ENCODE assay signal across 22 cellular contexts in the genomic region with DNA sequence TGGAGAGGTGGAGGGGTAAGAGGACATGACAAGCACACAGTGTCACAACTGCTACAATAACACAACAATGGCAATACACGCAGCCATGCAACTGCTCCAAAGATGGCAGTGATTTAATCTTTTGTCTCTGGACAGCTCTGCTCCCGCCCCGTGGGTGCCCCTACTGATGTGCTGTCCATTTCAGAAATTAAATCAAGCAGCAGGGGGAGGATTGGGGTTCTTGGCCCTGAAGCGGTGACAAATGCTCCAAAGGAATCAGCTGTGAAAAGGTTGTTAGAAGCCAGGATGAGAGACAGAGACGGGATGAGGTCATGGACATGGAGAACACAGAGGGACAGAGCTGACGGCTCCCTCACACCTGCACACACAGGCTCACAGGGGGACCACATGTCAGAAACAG. TPM values are rescaled to one million over a fixed set of nuclear protein-coding genes. Genes with fewer than 3 reads are reported as not detected.
A peak's percentile ranks its signal among the peaks of the same experiment; 100 is the strongest.
DNase-seq lines count a peak whose midpoint lies in the region; ATAC-seq and TF ChIP-seq lines count a peak whose summit lies in the region.
"Had no signal": no experiment of that assay in that cellular context is flagged by ENCODE, and none has a peak within 500 bp of the region (broad histone marks: within the 10 kb centered on the region; RNA-seq: fewer than 3 reads in every experiment).

No MANE protein-coding gene starts in this region.

- H3K4me3 Mint-ChIP-seq in endodermal cell (no peak overlapping the region), neural crest cell (peak overlapping the region; percentile 33)
- no peak overlapping the region for H3K4me3 Mint-ChIP-seq in CD8-positive, alpha-beta T cell
- H3K4me3 Mint-ChIP-seq: CD8-positive, alpha-beta memory T cell had no signal

- no peak for TF ChIP-seq CTCF in WERI-Rb-1 (IDR thresholded peaks at IDR 0.05; ENCODE audit: low read depth, low read length)
- no peak for TF ChIP-seq CTCF in endodermal cell (conservative IDR thresholded peaks at IDR 0.05)
- TF ChIP-seq CTCF in neural crest cell (conservative IDR thresholded peaks at IDR 0.05) = no peak
- no peak for TF ChIP-seq CTCF in CD8-positive, alpha-beta T cell (IDR thresholded peaks at IDR 0.05)

- H3K9me3 Mint-ChIP-seq in endodermal cell (no peaks in the 10 kb centered on the region), neural crest cell (peaks cover 4% of the 10 kb centered on the region)
- no peaks in the 10 kb centered on the region for H3K9me3 Mint-ChIP-seq in CD8-positive, alpha-beta T cell

- 88 to 91% methylated on average over 5 to 6 of the region's 6 CpGs for WGBS in endodermal cell (ENCODE audit: insufficient coverage in 1 of 2, insufficient read length in 1 of 2), 2 experiments

- H3K4me1 ChIP-seq in endodermal cell (ENCODE audit: control insufficient read depth, insufficient read depth, low read length) = no peaks in the 10 kb centered on the region
- H3K4me1 ChIP-seq in CD8-positive, alpha-beta T cell (ENCODE audit: insufficient read depth, low read length) = no peaks in the 10 kb centered on the region

- POLR2A ChIA-PET in CD8-positive, alpha-beta T cell (lab: Charles Lee) = no interaction called here

- no peak overlapping the region for H3K27ac Mint-ChIP-seq in endodermal cell
- peak overlapping the region; percentile 73 for H3K27ac Mint-ChIP-seq in neural crest cell (ENCODE audit: unreplicated experiment)
- H3K27ac Mint-ChIP-seq in CD8-positive, alpha-beta T cell = no peak overlapping the region
- H3K27ac Mint-ChIP-seq: CD8-positive, alpha-beta memory T cell had no signal

- CTCF ChIA-PET in CD8-positive, alpha-beta T cell (lab: Charles Lee) = interaction anchor here (1.3 kb wide), 1 partner anchor 60 kb away, joined by 3 read pairs; no protein-coding TSS in a partner anchor

- no peaks in the 10 kb centered on the region for H3K36me3 Mint-ChIP-seq in endodermal cell (ENCODE audit: low read depth)
- peaks cover 23% of the 10 kb centered on the region for H3K36me3 Mint-ChIP-seq in neural crest cell (ENCODE audit: low read depth)
- H3K36me3 Mint-ChIP-seq in CD8-positive, alpha-beta T cell = no peaks in the 10 kb centered on the region

- H3K9me3 ChIP-seq in WERI-Rb-1 (ENCODE audit: severe bottlenecking) (no peaks in the 10 kb centered on the region), endodermal cell (ENCODE audit: control insufficient read depth, low read length) (no peaks in the 10 kb centered on the region)
- H3K9me3 ChIP-seq in CD8-positive, alpha-beta T cell (ENCODE audit: low read length) = peaks cover 2% of the 10 kb centered on the region

- intact Hi-C loops in CD8-positive, alpha-beta T cell (cut with DNase I, micrococcal nuclease) = no loop called here

- H3K4me3 ChIP-seq in WERI-Rb-1 (ENCODE audit: low read depth, low read length) (no peak overlapping the region), endodermal cell (ENCODE audit: low read length) (no peak overlapping the region)
- no peak overlapping the region for H3K4me3 ChIP-seq in CD8-positive, alpha-beta T cell (ENCODE audit: low read depth, low read length)

- DNase-seq in SK-N-DZ (ENCODE audit: low spot score) (peak; percentile 69), WERI-Rb-1 (no peak), endodermal cell (no peak), neural crest cell (ENCODE audit: low read depth, low spot score) (no peak), HK-2 (ENCODE audit: unreplicated experiment) (no peak)
- no peak for DNase-seq in CD8-positive, alpha-beta T cell
- DNase-seq: Calu3; CD8-positive, alpha-beta memory T cell; DMS79 treated with DMSO at 0.1 percent for 48 hours; Karpas-422; NCI-H1092; NCI-H1417 treated with DMSO at 0.1 percent for 48 hours; NCI-H1694 treated with DMSO at 0.1 percent for 48 hours; NCI-H2081; NCI-H2227 treated with DMSO at 0.1 percent for 48 hours; NCI-H526 treated with DMSO at 0.1 percent for 48 hours had no signal

- H3K4me1 Mint-ChIP-seq in endodermal cell (peaks cover 8% of the 10 kb centered on the region), neural crest cell (peaks cover 64% of the 10 kb centered on the region)
- no peaks in the 10 kb centered on the region for H3K4me1 Mint-ChIP-seq in CD8-positive, alpha-beta T cell (ENCODE audit: low read depth)
- H3K4me1 Mint-ChIP-seq: CD8-positive, alpha-beta memory T cell had no signal

- no peak overlapping the region for H3K9ac ChIP-seq in endodermal cell (ENCODE audit: extremely low read depth, low read length, poor library complexity, severe bottlenecking)

- no peak for ATAC-seq in GM21528 (IDR thresholded peaks at IDR 0.05; ENCODE audit: low FRiP score, unreplicated experiment)
- no peak for ATAC-seq in CD8-positive, alpha-beta T cell
- ATAC-seq: HepG2 had no signal

- H3K27me3 Mint-ChIP-seq in endodermal cell (ENCODE audit: insufficient read depth) (peaks cover 57% of the 10 kb centered on the region), neural crest cell (ENCODE audit: low read depth) (no peaks in the 10 kb centered on the region)
- peaks cover 44% of the 10 kb centered on the region for H3K27me3 Mint-ChIP-seq in CD8-positive, alpha-beta T cell (ENCODE audit: low read depth)

- peaks cover 31% of the 10 kb centered on the region for H3K36me3 ChIP-seq in WERI-Rb-1
- H3K36me3 ChIP-seq in endodermal cell (ENCODE audit: control insufficient read depth, insufficient read depth, low read length) = no peaks in the 10 kb centered on the region
- no peaks in the 10 kb centered on the region for H3K36me3 ChIP-seq in CD8-positive, alpha-beta T cell (ENCODE audit: insufficient read depth, low read length)

- peak overlapping the region; percentile 87 for H3K27ac ChIP-seq in WERI-Rb-1
- H3K27ac ChIP-seq in endodermal cell (ENCODE audit: low read depth, low read length) = peak overlapping the region; percentile 76
- no peak overlapping the region for H3K27ac ChIP-seq in CD8-positive, alpha-beta T cell (ENCODE audit: low read depth, low read length)
- H3K27ac ChIP-seq: C4-2B, RWPE1 had no signal

- H3K27me3 ChIP-seq in WERI-Rb-1 (ENCODE audit: insufficient read depth, low read depth, severe bottlenecking) (no peaks in the 10 kb centered on the region), endodermal cell (ENCODE audit: control insufficient read depth, insufficient read depth, low read length, poor library complexity, severe bottlenecking) (peaks cover 15% of the 10 kb centered on the region)
- H3K27me3 ChIP-seq in CD8-positive, alpha-beta T cell (ENCODE audit: insufficient read depth, low read length) = no peaks in the 10 kb centered on the region

RNA-seq across cellular contexts. Expression of gene CNTFR, which starts 22.6 kb away (rescaled TPM):
- 85.6 and 98.3 TPM in 2 replicates for polyA plus RNA-seq in SK-N-DZ (2014; cell fraction: cytosol; rRNA removed)
- 45.4 and 60.6 TPM in 2 replicates for polyA plus RNA-seq in SK-N-DZ (2014; cell fraction: nucleus; rRNA removed)
- total RNA-seq in endodermal cell (1 to 10 TPM in 1 of 2 donors, under 1 TPM in 1; 0.53 to 1.6 TPM), neural crest cell (112 and 115 TPM in 2 replicates)
- polyA plus RNA-seq in endodermal cell (2013, experiment 1 of 2) = 187 TPM
- 167 TPM for polyA plus RNA-seq in endodermal cell (2013, experiment 2 of 2)
- not detected for total RNA-seq in CD8-positive, alpha-beta T cell
- total RNA-seq: Calu3; CD8-positive, alpha-beta memory T cell; HepG2; HT1080; NCI-H460 had no signal
- polyA plus RNA-seq: CD8-positive, alpha-beta memory T cell; HepG2 had no signal

RNA-seq across cellular contexts. Expression of gene ENHO, which starts 44.2 kb away (rescaled TPM):
- polyA plus RNA-seq in SK-N-DZ (2014; cell fraction: cytosol; rRNA removed) = 50.2 and 61.0 TPM in 2 replicates
- 21.5 and 35.3 TPM in 2 replicates for polyA plus RNA-seq in SK-N-DZ (2014; cell fraction: nucleus; rRNA removed)
- total RNA-seq in endodermal cell (10 to 100 TPM in 1 of 2 donors, 1 to 10 TPM in 1; 7.1 to 14.5 TPM), neural crest cell (12.0 and 13.2 TPM in 2 replicates)
- 19.4 TPM for polyA plus RNA-seq in endodermal cell (2013, experiment 1 of 2)
- polyA plus RNA-seq in endodermal cell (2013, experiment 2 of 2) = 17.3 TPM
- total RNA-seq in CD8-positive, alpha-beta T cell = not detected
- total RNA-seq: Calu3, NCI-H460 had no signal
- polyA plus RNA-seq: CD8-positive, alpha-beta memory T cell had no signal

RNA-seq across cellular contexts. Expression of gene RPP25L, which starts 44.9 kb away (rescaled TPM):
- 31.2 and 38.8 TPM in 2 replicates for polyA plus RNA-seq in SK-N-DZ (2014; cell fraction: cytosol; rRNA removed)
- polyA plus RNA-seq in SK-N-DZ (2014; cell fraction: nucleus; rRNA removed) = 21.2 and 32.3 TPM in 2 replicates
- 10 to 100 TPM; 19.3 to 22.4 TPM for total RNA-seq in endodermal cell
- 30.1 TPM for polyA plus RNA-seq in endodermal cell (2013, experiment 1 of 2)
- 22.1 TPM for polyA plus RNA-seq in endodermal cell (2013, experiment 2 of 2)
- total RNA-seq in neural crest cell = 22.7 and 23.8 TPM in 2 replicates
- 1 to 10 TPM; 4.4 to 5.1 TPM for total RNA-seq in CD8-positive, alpha-beta T cell

RNA-seq across cellular contexts. Expression of gene DCTN3, which starts 53.3 kb away (rescaled TPM):
- polyA plus RNA-seq in SK-N-DZ (2014; cell fraction: cytosol; rRNA removed) = 57.8 and 72.5 TPM in 2 replicates
- 49.2 and 57.7 TPM in 2 replicates for polyA plus RNA-seq in SK-N-DZ (2014; cell fraction: nucleus; rRNA removed)
- total RNA-seq in endodermal cell = 10 to 100 TPM; 51.9 to 53.6 TPM
- 117 TPM for polyA plus RNA-seq in endodermal cell (2013, experiment 1 of 2)
- polyA plus RNA-seq in endodermal cell (2013, experiment 2 of 2) = 113 TPM
- 92.1 and 102 TPM in 2 replicates for total RNA-seq in neural crest cell
- 10 to 100 TPM; 82.8 to 85.3 TPM for total RNA-seq in CD8-positive, alpha-beta T cell

Comparison
In these comparisons a context has a peak if more than half of its experiments do, and no peak if none do; other contexts are left out.
1. RNA of gene CNTFR, which starts 22.6 kb away (total RNA-seq): 112 to 115 TPM in neural crest cell; 0.53 to 1.6 TPM in endodermal cell and not detected in CD8-positive, alpha-beta T cell; every median in the first group is over 10 times any median in the second.
2. RNA of gene ENHO, which starts 44.2 kb away (total RNA-seq): 7.1 to 14.5 TPM in endodermal cell and 12.0 to 13.2 TPM in neural crest cell; not detected in CD8-positive, alpha-beta T cell; every median in the first group is over 4 times any median in the second.